Comparison of ENCODE assay signal across 2 cellular contexts in the genomic region with DNA sequence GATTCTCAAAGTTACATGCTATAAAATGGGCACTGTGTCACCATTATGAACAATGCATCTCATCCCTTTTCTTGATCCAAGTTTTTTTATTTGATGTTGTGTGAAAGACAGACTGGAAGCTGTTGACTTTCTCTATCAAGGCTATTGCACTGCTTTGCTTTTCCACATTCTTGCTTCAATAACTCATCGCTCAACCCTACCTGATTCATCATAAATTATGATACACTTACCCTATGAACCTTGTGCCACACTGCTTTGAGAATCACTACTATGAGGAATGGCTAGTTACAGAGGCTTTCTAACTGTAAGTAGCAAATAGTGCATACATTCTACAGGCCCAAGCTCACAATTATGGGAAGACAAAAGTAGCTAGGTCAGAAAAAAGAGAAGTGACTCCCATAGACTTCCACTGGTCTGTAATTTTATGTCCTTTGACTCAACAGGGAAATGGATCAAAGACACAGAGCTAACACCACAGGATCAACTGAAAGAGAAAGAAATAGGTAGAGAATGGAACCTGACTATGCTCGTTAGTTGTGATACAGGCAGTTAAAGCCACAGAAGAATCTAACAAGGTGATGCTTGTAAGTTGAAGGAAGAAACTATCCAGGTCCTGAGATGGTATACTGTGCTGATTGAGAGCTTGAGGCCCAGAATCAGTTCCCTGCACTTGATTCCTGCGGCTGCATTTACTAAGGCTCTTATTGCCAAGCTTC.
TF ChIP-seq lines count a peak whose summit lies in the region.

No MANE protein-coding gene starts in this region.

TF ChIP-seq in GM12891, 5 proteins besides CTCF, POLR2A, EP300 and RAD21 (continued from another document):
- TF ChIP-seq POLR2AphosphoS5 (IDR thresholded peaks at IDR 0.05; ENCODE audit: low read depth, low read length) (no peak), POU2F2 (IDR thresholded peaks at IDR 0.05; ENCODE audit: low read depth, low read length) (no peak)

TF ChIP-seq in IMR-90, 13 proteins besides CTCF, POLR2A, EP300 and RAD21 (continued from another document):
- TF ChIP-seq MAFK (IDR thresholded peaks at IDR 0.05; ENCODE audit: low read depth, low read length) (no peak), ELK1 (IDR thresholded peaks at IDR 0.05; ENCODE audit: borderline replicate concordance, low read depth, low read length) (no peak), CHD1 (IDR thresholded peaks at IDR 0.05; ENCODE audit: low read depth, low read length) (no peak), BHLHE40 (IDR thresholded peaks at IDR 0.05; ENCODE audit: low read depth, low read length) (no peak), MAZ (IDR thresholded peaks at IDR 0.05; ENCODE audit: borderline replicate concordance, low read depth, low read length) (no peak), FOS (IDR thresholded peaks at IDR 0.05; ENCODE audit: low read depth, low read length) (no peak), RCOR1 (IDR thresholded peaks at IDR 0.05; ENCODE audit: insufficient replicate concordance, low read length) (no peak), MXI1 (IDR thresholded peaks at IDR 0.05; ENCODE audit: borderline replicate concordance, low read depth, low read length) (no peak)
- TF ChIP-seq, protein P1, sequence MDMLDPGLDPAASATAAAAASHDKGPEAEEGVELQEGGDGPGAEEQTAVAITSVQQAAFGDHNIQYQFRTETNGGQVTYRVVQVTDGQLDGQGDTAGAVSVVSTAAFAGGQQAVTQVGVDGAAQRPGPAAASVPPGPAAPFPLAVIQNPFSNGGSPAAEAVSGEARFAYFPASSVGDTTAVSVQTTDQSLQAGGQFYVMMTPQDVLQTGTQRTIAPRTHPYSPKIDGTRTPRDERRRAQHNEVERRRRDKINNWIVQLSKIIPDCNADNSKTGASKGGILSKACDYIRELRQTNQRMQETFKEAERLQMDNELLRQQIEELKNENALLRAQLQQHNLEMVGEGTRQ (IDR thresholded peaks at IDR 0.05; ENCODE audit: low read depth, low read length): no peak
